7 cellular contexts compared by ENCODE assay signal in genomic region chr2:3376821-3377220, GRCh38. TPM values are rescaled to one million over a fixed set of nuclear protein-coding genes. Genes with fewer than 3 reads are reported as not detected.
DNase-seq lines count a peak whose midpoint lies in the region; ATAC-seq and TF ChIP-seq lines count a peak whose summit lies in the region.

No MANE protein-coding gene starts in this region.

- no peaks in the 10 kb centered on the region; a peak in 1 of 4 replicates for H3K36me3 ChIP-seq in HCT116 (ENCODE audit: control insufficient read depth in 1 of 2, insufficient read depth in 2 of 2, low read length in 2 of 2)

- H3K27ac ChIP-seq in HCT116 (ENCODE audit: low read depth, low read length) (no peak overlapping the region), right cardiac atrium (ENCODE audit: low read length) (no peak overlapping the region), skin epidermis (peak overlapping the region in 4 of 21 experiments; percentile 78 to 93 (median 84))

- H3K4me1 ChIP-seq in HCT116 (ENCODE audit: control insufficient read depth in 1 of 2, insufficient read depth in 2 of 2, low read length in 2 of 2) (peaks cover 10 to 28% of the 10 kb centered on the region in 2 experiments; a peak in 3 of 4 replicates), right cardiac atrium (ENCODE audit: control insufficient read depth, insufficient read depth, low read length) (peaks cover 7% of the 10 kb centered on the region)

- peaks cover 47% of the 10 kb centered on the region for H3K4me1 Mint-ChIP-seq in activated B cell treated with CpG ODN at 0.5 μM for 24 hours

- H4K20me1 ChIP-seq in HCT116 (ENCODE audit: insufficient read depth), result no peaks in the 10 kb centered on the region

- no peaks in the 10 kb centered on the region for H3K27me3 Mint-ChIP-seq in activated B cell treated with CpG ODN at 0.5 μM for 24 hours

- TF ChIP-seq CTCF in HCT116 (IDR thresholded peaks at IDR 0.05 in 2 of 3, conservative IDR thresholded peaks at IDR 0.05 in 1 of 3; ENCODE audit: borderline replicate concordance in 1 of 3, insufficient read depth in 1 of 3, low read depth in 2 of 3, low read length in 2 of 3) (no peak), activated B cell treated with CpG ODN at 0.5 μM for 24 hours (IDR thresholded peaks at IDR 0.05) (no peak)

- H3K9me3 ChIP-seq in HCT116 (ENCODE audit: control insufficient read depth in 1 of 2, insufficient read depth in 1 of 2, low read depth in 1 of 2, low read length in 2 of 2) (no peaks in the 10 kb centered on the region), right cardiac atrium (ENCODE audit: control insufficient read depth, low read length) (no peaks in the 10 kb centered on the region)

- H3K4me2 ChIP-seq in HCT116 (ENCODE audit: low read length), result peak overlapping the region; percentile 80

- H2AFZ ChIP-seq in HCT116 (ENCODE audit: low read depth, low read length, poor library complexity, severe bottlenecking), result no peak overlapping the region

- H3K27ac Mint-ChIP-seq in activated B cell treated with CpG ODN at 0.5 μM for 24 hours, result peak overlapping the region; percentile 94

- DNase-seq in HCT116 (ENCODE audit: low read depth, low spot score) (no peak), activated B cell treated with CpG ODN at 0.5 μM for 24 hours (no peak), right cardiac atrium (no peak), germinal center (ENCODE audit: low spot score) (no peak), NCI-H1092 treated with DMSO at 0.1 percent for 48 hours (lab: John Stamatoyannopoulos, UW) (no peak)

- no peak for TF ChIP-seq RAD21 in HCT116 (IDR thresholded peaks at IDR 0.05; ENCODE audit: low read depth)

- no peaks in the 10 kb centered on the region for H3K9me2 ChIP-seq in HCT116 (ENCODE audit: insufficient read depth)

- H3K9ac ChIP-seq in HCT116 (ENCODE audit: low read length), result peak overlapping the region; percentile 86

- peak overlapping the region; percentile 90 to 95 for H3K4me3 ChIP-seq in HCT116 (replicated peaks in 1 of 2; ENCODE audit: low read depth in 1 of 2, low read length in 2 of 2)
- H3K4me3 ChIP-seq in right cardiac atrium (ENCODE audit: low read length), result peak overlapping the region; percentile 71
- peak overlapping the region; percentile 70 to 98 (median 84) for H3K4me3 ChIP-seq in skin epidermis

- intact Hi-C loops in HCT116 (cut with micrococcal nuclease), result no loop called here
- intact Hi-C loops in activated B cell treated with CpG ODN at 0.5 μM for 24 hours (cut with micrococcal nuclease), result loop anchor here (1.0 to 5.0 kb wide), 4 partner anchors 85 to 198 kb away; partner anchors contain the start of genes RNASEH1 and RPS7
- intact Hi-C loops in right cardiac atrium (cut with DNase I), result no loop called here

- no peak for ATAC-seq in HCT116
- ATAC-seq in activated B cell treated with CpG ODN at 0.5 μM for 24 hours (ENCODE audit: low read depth), result no peak
- no peak for ATAC-seq in right cardiac atrium
- ATAC-seq in GM19452 (IDR thresholded peaks at IDR 0.05; ENCODE audit: unreplicated experiment), result no peak

- peak overlapping the region; percentile 96 for H3K4me3 Mint-ChIP-seq in activated B cell treated with CpG ODN at 0.5 μM for 24 hours

- RAD21 ChIA-PET in HCT116 (lab: Charles Lee; ENCODE audit: low non-redundant PET in 1 of 2, low total read pairs in 2 of 2, uncharacterized antibody in 2 of 2, unreplicated experiment in 2 of 2), result interaction anchor here in 1 of 2 experiments (0.7 kb wide), 1 partner anchor 9 kb away, joined by 4 read pairs; no protein-coding TSS in a partner anchor

- 65% methylated on average over 6 of the region's 6 CpGs for WGBS in right cardiac atrium

- peaks cover 49% of the 10 kb centered on the region for H3K79me2 ChIP-seq in HCT116 (ENCODE audit: insufficient read depth, low read length)

- POLR2A ChIA-PET in HCT116 (lab: Charles Lee) (no interaction called here), activated B cell treated with CpG ODN at 0.5 μM for 24 hours (lab: Charles Lee) (interaction anchor here (3.9 to 4.2 kb wide), 2 partner anchors 142 to 181 kb away, joined by 32 to 46 read pairs; partner anchors contain the start of genes ADI1 and RNASEH1)

- H3K27me3 ChIP-seq in HCT116 (ENCODE audit: insufficient read depth, low read length), result no peaks in the 10 kb centered on the region
- no peaks in the 10 kb centered on the region for H3K27me3 ChIP-seq in right cardiac atrium (ENCODE audit: control insufficient read depth, insufficient read depth)

- H3K9me3 Mint-ChIP-seq in activated B cell treated with CpG ODN at 0.5 μM for 24 hours, result no peaks in the 10 kb centered on the region

- TF ChIP-seq POLR2A in HCT116 (IDR thresholded peaks at IDR 0.05; ENCODE audit: borderline replicate concordance, extremely low read depth, insufficient read depth, insufficient read length), result no peak

- peaks cover 15% of the 10 kb centered on the region for H3K36me3 Mint-ChIP-seq in activated B cell treated with CpG ODN at 0.5 μM for 24 hours (ENCODE audit: low read depth)

- no TSS peak for BruUV-seq in HCT116 (replicated peaks; lab: Mats Ljungman, UMichigan)

- CTCF ChIA-PET in HCT116 (lab: Charles Lee) (no interaction called here), activated B cell treated with CpG ODN at 0.5 μM for 24 hours (lab: Charles Lee) (no interaction called here)

TF ChIP-seq in HCT116, 20 proteins besides CTCF, POLR2A, EP300 and RAD21 (continues in another document):
- TF ChIP-seq CEBPB (IDR thresholded peaks at IDR 0.05; ENCODE audit: low read depth), result no peak
- no peak for TF ChIP-seq ATF3 (IDR thresholded peaks at IDR 0.05)
- TF ChIP-seq FOSL1 (IDR thresholded peaks at IDR 0.05; ENCODE audit: low read depth), result no peak
- TF ChIP-seq CBX3 (IDR thresholded peaks at IDR 0.05; ENCODE audit: low read depth), result no peak
- TF ChIP-seq SRF (IDR thresholded peaks at IDR 0.05; ENCODE audit: low read depth), result no peak
- no peak for TF ChIP-seq JUND (IDR thresholded peaks at IDR 0.05)
- TF ChIP-seq REST (IDR thresholded peaks at IDR 0.05; ENCODE audit: low read depth), result no peak
- no peak for TF ChIP-seq EGR1 (IDR thresholded peaks at IDR 0.05; ENCODE audit: low read depth)
- no peak for TF ChIP-seq ZBTB33 (IDR thresholded peaks at IDR 0.05; ENCODE audit: extremely low read depth, insufficient replicate concordance, low read length)
- TF ChIP-seq YY1 (IDR thresholded peaks at IDR 0.05; ENCODE audit: extremely low read depth, insufficient replicate concordance, low read depth, low read length), result no peak
- no peak for TF ChIP-seq ELF1 (IDR thresholded peaks at IDR 0.05; ENCODE audit: borderline replicate concordance, low read depth)
- TF ChIP-seq TCF7L2 (IDR thresholded peaks at IDR 0.05; ENCODE audit: borderline replicate concordance, extremely low read depth, insufficient read depth, insufficient read length), result no peak
- TF ChIP-seq SIN3A (IDR thresholded peaks at IDR 0.05; ENCODE audit: low read depth), result no peak

RNA-seq across cellular contexts. Expression of gene EIPR1, which starts 0.8 kb away (rescaled TPM):
- total RNA-seq in HCT116 (2021; ENCODE audit: unreplicated experiment) (36.9 TPM), activated B cell treated with CpG ODN at 0.5 μM for 24 hours (36.3 and 38.0 TPM in 2 replicates), right cardiac atrium (10 to 100 TPM in 2 of 4 donors, 1 to 10 TPM in 2; 8.4 to 11.8 (median 10.2) TPM)
- polyA plus RNA-seq in HCT116 (2012), result 37.5 and 40.2 TPM in 2 replicates
- polyA plus RNA-seq in right cardiac atrium, result 12.2 TPM

RNA-seq across cellular contexts. Expression of gene TRAPPC12, which starts 2.7 kb away (rescaled TPM):
- 47.4 TPM for total RNA-seq in HCT116 (2021; ENCODE audit: unreplicated experiment)
- 36.4 and 45.1 TPM in 2 replicates for polyA plus RNA-seq in HCT116 (2012)
- 95.4 and 104 TPM in 2 replicates for total RNA-seq in activated B cell treated with CpG ODN at 0.5 μM for 24 hours
- 100 to 1,000 TPM in 3 of 4 donors, 10 to 100 TPM in 1; 93.4 to 137 (median 132) TPM for total RNA-seq in right cardiac atrium
- 125 TPM for polyA plus RNA-seq in right cardiac atrium
